8 cellular contexts compared by ENCODE assay signal in genomic region chr19:532578-533484, GRCh38. TPM values are rescaled to one million over a fixed set of nuclear protein-coding genes. Genes with fewer than 3 reads are reported as not detected.
DNase-seq lines count a peak whose midpoint lies in the region; ATAC-seq, FAIRE-seq and TF ChIP-seq lines count a peak whose summit lies in the region.

No MANE protein-coding gene starts in this region.

- peak overlapping the region; percentile 83 to 99 for H3K9ac ChIP-seq in K562 (ENCODE audit: insufficient read depth in 1 of 2, low read depth in 2 of 2, low read length in 2 of 2)

- no peak for FAIRE-seq in D721Med (lab: Jason Lieb, UNC)
- FAIRE-seq in K562 (lab: Jason Lieb, UNC), result peak; percentile 93

- DNase-seq in D721Med (ENCODE audit: insufficient read length, low spot score) (no peak), HK-2 (ENCODE audit: unreplicated experiment) (peak; percentile 47), RPMI7951 (ENCODE audit: low read depth) (peak; percentile 64), K562 (ENCODE audit: extremely low read depth in 1 of 4, low spot score in 3 of 4) (peak in 3 of 4 experiments; percentile 50 to 90 (median 72)), hepatic stellate cell (ENCODE audit: low spot score) (peak; percentile 83), posterior vena cava (ENCODE audit: low spot score) (peak; percentile 92)

- H3K27me3 ChIP-seq in K562 (ENCODE audit: control insufficient read depth in 2 of 2, insufficient read depth in 2 of 2, low read length in 2 of 2), result no peaks in the 10 kb centered on the region

- H3K27ac ChIP-seq in K562 (ENCODE audit: extremely low read depth, low read depth, low read length), result peak overlapping the region; percentile 87

- POLR2A ChIA-PET in K562 (lab: Yijun Ruan, JAX), result interaction anchor here (0.6 to 2.8 kb wide), 16 partner anchors 8 to 373 kb away, joined by 3 to 12 read pairs (median 6); partner anchors contain the start of gene BSG

- CTCF ChIA-PET in K562 (lab: Yijun Ruan, JAX; ENCODE audit: low intra/inter-chr PET ratio), result no interaction called here

- TF ChIP-seq CTCF in D721Med (IDR thresholded peaks at IDR 0.05; ENCODE audit: insufficient read depth, missing control alignments), result peak; percentile 47
- TF ChIP-seq CTCF in K562 (IDR thresholded peaks at IDR 0.05 in 2 of 3, conservative IDR thresholded peaks at IDR 0.05 in 1 of 3; ENCODE audit: insufficient read depth in 2 of 3, low read depth in 1 of 3, low read length in 3 of 3), result peak; percentile 61 to 74 (median 67)

- peaks cover 49% of the 10 kb centered on the region for H3K79me2 ChIP-seq in K562 (ENCODE audit: control insufficient read depth, insufficient read depth, low read length)

- peaks cover 6% of the 10 kb centered on the region for H3K9me1 ChIP-seq in K562 (ENCODE audit: control insufficient read depth, insufficient read depth, low read length)

- no peak for TF ChIP-seq EP300 in K562 (IDR thresholded peaks at IDR 0.05; ENCODE audit: low read length)

- WGBS in K562 (ENCODE audit: insufficient coverage, low coverage, missing lambda C conversion rate), result 1% methylated on average over 50 of the region's 54 CpGs

- H3K4me2 ChIP-seq in K562 (ENCODE audit: insufficient read depth, low read length), result peak overlapping the region; percentile 86

- H3K4me1 ChIP-seq in K562 (replicated peaks in 1 of 2; ENCODE audit: control insufficient read depth in 2 of 2, insufficient read depth in 2 of 2, low read length in 2 of 2), result peaks cover 9 to 85% of the 10 kb centered on the region in 2 experiments; a peak in 4 of 5 replicates

- peaks cover 42% of the 10 kb centered on the region; the same call in 1 of the 3 replicates for H3K36me3 ChIP-seq in K562 (ENCODE audit: control insufficient read depth, insufficient read depth, low read length)

- H3K4me3 ChIP-seq in K562, result peak overlapping the region; percentile 97

- TF ChIP-seq RAD21 in K562 (CRISPR knock-in tag; conservative IDR thresholded peaks at IDR 0.05 in 1 of 2, IDR thresholded peaks at IDR 0.05 in 1 of 2), result peak; percentile 45 to 48

- in situ Hi-C loops in K562 (cut with MboI), result no loop called here

- TSS peak; percentile 56 for BruUV-seq in K562 (replicated peaks; lab: Mats Ljungman, UMichigan)

- TF ChIP-seq POLR2A in K562 (conservative IDR thresholded peaks at IDR 0.05), result no peak

- intact Hi-C loops in K562 (cut with micrococcal nuclease) (loop anchor here (10.0 kb wide), 1 partner anchor 52 kb away; the partner anchor contains the start of gene HCN2), posterior vena cava (cut with DNase I) (no loop called here)

- H2AFZ ChIP-seq in K562 (ENCODE audit: low read depth, low read length), result no peak overlapping the region; the same call in 1 of the 2 replicates

- H4K20me1 ChIP-seq in K562 (replicated peaks; ENCODE audit: control insufficient read depth, insufficient read depth, low read length), result peaks cover 16% of the 10 kb centered on the region

- H3K9me3 ChIP-seq in K562 (replicated peaks; ENCODE audit: control insufficient read depth, insufficient read depth, low read depth, low read length), result peaks cover 4% of the 10 kb centered on the region

- peak; percentile 66 for ATAC-seq in K562
- no peak for ATAC-seq in GM21360 (IDR thresholded peaks at IDR 0.05; ENCODE audit: unreplicated experiment)
- no peak for ATAC-seq in GM21515 (IDR thresholded peaks at IDR 0.05; ENCODE audit: unreplicated experiment)

RNA-seq across cellular contexts. Expression of gene CDC34, which starts 1.3 kb away (rescaled TPM):
- total RNA-seq in RPMI7951 (2014; rRNA removed; shearing (Covaris generic)), result 56.4 and 61.8 TPM in 2 replicates
- total RNA-seq in K562 (2011; cell fraction: chromatin; rRNA removed; ENCODE audit: low replicate concordance), result 34.1 and 85.3 TPM in 2 replicates
- 68.2 and 70.5 TPM in 2 replicates for total RNA-seq in K562 (2011; cell fraction: nucleolus; rRNA removed)
- 40.9 and 50.4 TPM in 2 replicates for total RNA-seq in K562 (2011; cell fraction: nucleoplasm; rRNA removed)
- total RNA-seq in K562 (2014; rRNA removed) (203 and 207 TPM in 2 replicates), K562 (2014; rRNA removed; fragmentation: Illumina TruSeq; extraction: Trizol) (33.0 and 36.2 TPM in 2 replicates), K562 (2015; rRNA removed; fragmentation: Illumina TruSeq; extraction: Trizol) (65.5 and 75.7 TPM in 2 replicates), K562 (2021) (125 and 130 TPM in 2 replicates), posterior vena cava (10 to 100 TPM; 41.1 to 45.8 TPM)
- polyA plus RNA-seq in K562 (2011; rRNA removed) (82.7 and 103 TPM in 2 replicates), K562 (2014; fragmentation: Illumina TruSeq; extraction: Trizol) (55.7 and 88.4 TPM in 2 replicates), K562 (2014; fragmentation: Nextera tagmentation; extraction: Ambion mirVana) (1 to 10 TPM in 1 of 2 experiments, under 1 TPM in 1; 0.80 to 1.0 TPM), K562 (2014; rRNA removed) (125 and 142 TPM in 2 replicates)
- polyA plus RNA-seq in K562 (2011; cell fraction: cytosol; rRNA removed), result 89.6 and 173 TPM in 2 replicates
- polyA plus RNA-seq in K562 (2011; cell fraction: nucleus; rRNA removed), result 83.8 and 124 TPM in 2 replicates
- 72.7 and 83.2 TPM in 2 replicates for polyA plus RNA-seq in K562 (2012)
- 16.2 and 28.5 TPM in 2 replicates for polyA minus RNA-seq in K562 (2011; rRNA and poly(A)+ RNA removed)
- polyA minus RNA-seq in K562 (2011; cell fraction: cytosol; rRNA and poly(A)+ RNA removed), result 36.4 and 44.9 TPM in 2 replicates
- polyA minus RNA-seq in K562 (2011; cell fraction: nucleus; rRNA and poly(A)+ RNA removed), result 18.4 and 20.5 TPM in 2 replicates

RNA-seq across cellular contexts. Expression of gene GZMM, which starts 11.0 kb away (rescaled TPM):
- 1.3 and 3.6 TPM in 2 replicates for total RNA-seq in RPMI7951 (2014; rRNA removed; shearing (Covaris generic))
- 0.49 and 1.6 TPM in 2 replicates for total RNA-seq in K562 (2011; cell fraction: chromatin; rRNA removed; ENCODE audit: low replicate concordance)
- total RNA-seq in K562 (2011; cell fraction: nucleolus; rRNA removed), result 4.0 and 4.5 TPM in 2 replicates
- total RNA-seq in K562 (2011; cell fraction: nucleoplasm; rRNA removed), result 1.4 and 1.9 TPM in 2 replicates
- 2.3 and 2.6 TPM in 2 replicates for total RNA-seq in K562 (2014; rRNA removed)
- total RNA-seq in K562 (2014; rRNA removed; fragmentation: Illumina TruSeq; extraction: Trizol), result not detected in 2 replicates
- 0.62 and 1.1 TPM in 2 replicates for total RNA-seq in K562 (2015; rRNA removed; fragmentation: Illumina TruSeq; extraction: Trizol)
- total RNA-seq in K562 (2021), result 0.72 and 1.8 TPM in 2 replicates
- 0.70 and 0.97 TPM in 2 replicates for polyA plus RNA-seq in K562 (2011; rRNA removed)
- polyA plus RNA-seq in K562 (2011; cell fraction: cytosol; rRNA removed), result 1.9 and 5.9 TPM in 2 replicates
- polyA plus RNA-seq in K562 (2011; cell fraction: nucleus; rRNA removed), result 0.87 and 1.8 TPM in 2 replicates
- polyA plus RNA-seq in K562 (2012), result 1.7 and 3.5 TPM in 2 replicates
- 0.61 TPM in 1 of 2 replicates, not detected in the other for polyA plus RNA-seq in K562 (2014; fragmentation: Illumina TruSeq; extraction: Trizol)
- polyA plus RNA-seq in K562 (2014; fragmentation: Nextera tagmentation; extraction: Ambion mirVana), result under 1 TPM; 0.08 to 0.27 TPM
- polyA plus RNA-seq in K562 (2014; rRNA removed), result 1.8 and 2.2 TPM in 2 replicates
- not detected in 2 replicates for polyA minus RNA-seq in K562 (2011; rRNA and poly(A)+ RNA removed)
- 2.5 TPM in 1 of 2 replicates, not detected in the other for polyA minus RNA-seq in K562 (2011; cell fraction: cytosol; rRNA and poly(A)+ RNA removed)
- not detected in 2 replicates for polyA minus RNA-seq in K562 (2011; cell fraction: nucleus; rRNA and poly(A)+ RNA removed)
- total RNA-seq in posterior vena cava, result under 1 TPM; 0.74 to 0.76 TPM

RNA-seq across cellular contexts. Expression of gene TPGS1, which starts 25.5 kb away (rescaled TPM):
- 26.2 and 48.8 TPM in 2 replicates for total RNA-seq in RPMI7951 (2014; rRNA removed; shearing (Covaris generic))
- total RNA-seq in K562 (2011; cell fraction: chromatin; rRNA removed; ENCODE audit: low replicate concordance), result 7.0 and 14.9 TPM in 2 replicates
- 10.1 and 11.5 TPM in 2 replicates for total RNA-seq in K562 (2011; cell fraction: nucleolus; rRNA removed)
- 5.3 and 6.3 TPM in 2 replicates for total RNA-seq in K562 (2011; cell fraction: nucleoplasm; rRNA removed)
- total RNA-seq in K562 (2014; rRNA removed) (22.6 and 31.6 TPM in 2 replicates), K562 (2014; rRNA removed; fragmentation: Illumina TruSeq; extraction: Trizol) (0.32 and 0.47 TPM in 2 replicates), K562 (2015; rRNA removed; fragmentation: Illumina TruSeq; extraction: Trizol) (1.2 and 2.3 TPM in 2 replicates), K562 (2021) (13.0 and 15.5 TPM in 2 replicates), posterior vena cava (10 to 100 TPM; 21.0 to 21.2 TPM)
- polyA plus RNA-seq in K562 (2011; rRNA removed) (0.93 and 1.2 TPM in 2 replicates), K562 (2014; fragmentation: Illumina TruSeq; extraction: Trizol) (0.30 and 0.33 TPM in 2 replicates), K562 (2014; fragmentation: Nextera tagmentation; extraction: Ambion mirVana) (not detected), K562 (2014; rRNA removed) (12.2 and 15.0 TPM in 2 replicates)
- 1.9 and 24.8 TPM in 2 replicates for polyA plus RNA-seq in K562 (2011; cell fraction: cytosol; rRNA removed)
- 1.8 and 3.9 TPM in 2 replicates for polyA plus RNA-seq in K562 (2011; cell fraction: nucleus; rRNA removed)
- 5.5 and 10.3 TPM in 2 replicates for polyA plus RNA-seq in K562 (2012)
- polyA minus RNA-seq in K562 (2011; rRNA and poly(A)+ RNA removed), result 0.74 and 0.78 TPM in 2 replicates
- 1.6 and 5.0 TPM in 2 replicates for polyA minus RNA-seq in K562 (2011; cell fraction: cytosol; rRNA and poly(A)+ RNA removed)
- polyA minus RNA-seq in K562 (2011; cell fraction: nucleus; rRNA and poly(A)+ RNA removed), result 3.2 and 3.8 TPM in 2 replicates

RNA-seq across cellular contexts. Expression of gene MADCAM1, which starts 36.5 kb away (rescaled TPM):
- 0.12 TPM in 1 of 2 replicates, not detected in the other for total RNA-seq in RPMI7951 (2014; rRNA removed; shearing (Covaris generic))
- not detected in 2 replicates for total RNA-seq in K562 (2011; cell fraction: chromatin; rRNA removed; ENCODE audit: low replicate concordance)
- total RNA-seq in K562 (2011; cell fraction: nucleolus; rRNA removed), result 0.79 and 1.0 TPM in 2 replicates
- not detected in 2 replicates for total RNA-seq in K562 (2011; cell fraction: nucleoplasm; rRNA removed)
- 0.09 and 0.20 TPM in 2 replicates for total RNA-seq in K562 (2014; rRNA removed)
- total RNA-seq in K562 (2014; rRNA removed; fragmentation: Illumina TruSeq; extraction: Trizol), result not detected in 2 replicates
- total RNA-seq in K562 (2015; rRNA removed; fragmentation: Illumina TruSeq; extraction: Trizol), result not detected in 2 replicates
- total RNA-seq in K562 (2021), result 0.09 TPM in 1 of 2 replicates, not detected in the other
- 0.05 TPM in 1 of 2 replicates, not detected in the other for polyA plus RNA-seq in K562 (2011; rRNA removed)
- 0.12 TPM in 1 of 2 replicates, not detected in the other for polyA plus RNA-seq in K562 (2011; cell fraction: cytosol; rRNA removed)
- 0.18 and 0.40 TPM in 2 replicates for polyA plus RNA-seq in K562 (2011; cell fraction: nucleus; rRNA removed)
- 0.27 and 0.82 TPM in 2 replicates for polyA plus RNA-seq in K562 (2012)
- polyA plus RNA-seq in K562 (2014; fragmentation: Illumina TruSeq; extraction: Trizol), result not detected in 2 replicates
- polyA plus RNA-seq in K562 (2014; fragmentation: Nextera tagmentation; extraction: Ambion mirVana), result not detected
- 0.12 and 0.36 TPM in 2 replicates for polyA plus RNA-seq in K562 (2014; rRNA removed)
- polyA minus RNA-seq in K562 (2011; rRNA and poly(A)+ RNA removed), result not detected in 2 replicates
- polyA minus RNA-seq in K562 (2011; cell fraction: cytosol; rRNA and poly(A)+ RNA removed), result not detected in 2 replicates
- polyA minus RNA-seq in K562 (2011; cell fraction: nucleus; rRNA and poly(A)+ RNA removed), result 0.22 TPM in 1 of 2 replicates, not detected in the other
- under 1 TPM in 1 of 2 donors, not detected in 1; 0.42 TPM for total RNA-seq in posterior vena cava

RNA-seq across cellular contexts. Expression of gene BSG, which starts 39.6 kb away (rescaled TPM):
- total RNA-seq in RPMI7951 (2014; rRNA removed; shearing (Covaris generic)), result 911 and 1,158 TPM in 2 replicates
- total RNA-seq in K562 (2011; cell fraction: chromatin; rRNA removed; ENCODE audit: low replicate concordance), result 106 and 369 TPM in 2 replicates
- total RNA-seq in K562 (2011; cell fraction: nucleolus; rRNA removed), result 735 and 796 TPM in 2 replicates
- 350 and 437 TPM in 2 replicates for total RNA-seq in K562 (2011; cell fraction: nucleoplasm; rRNA removed)
- total RNA-seq in K562 (2014; rRNA removed) (398 and 484 TPM in 2 replicates), K562 (2014; rRNA removed; fragmentation: Illumina TruSeq; extraction: Trizol) (59.1 and 89.1 TPM in 2 replicates), K562 (2015; rRNA removed; fragmentation: Illumina TruSeq; extraction: Trizol) (211 and 220 TPM in 2 replicates), K562 (2021) (495 and 506 TPM in 2 replicates), posterior vena cava (100 to 1,000 TPM; 288 to 300 TPM)
- polyA plus RNA-seq in K562 (2011; rRNA removed) (129 and 411 TPM in 2 replicates), K562 (2014; fragmentation: Illumina TruSeq; extraction: Trizol) (187 and 351 TPM in 2 replicates), K562 (2014; fragmentation: Nextera tagmentation; extraction: Ambion mirVana) (10 to 100 TPM in 1 of 2 experiments, 1 to 10 TPM in 1; 4.6 to 17.9 TPM), K562 (2014; rRNA removed) (236 and 311 TPM in 2 replicates)
- 277 and 455 TPM in 2 replicates for polyA plus RNA-seq in K562 (2011; cell fraction: cytosol; rRNA removed)
- polyA plus RNA-seq in K562 (2011; cell fraction: nucleus; rRNA removed), result 198 and 199 TPM in 2 replicates
- polyA plus RNA-seq in K562 (2012), result 362 and 456 TPM in 2 replicates
- polyA minus RNA-seq in K562 (2011; rRNA and poly(A)+ RNA removed), result 61.0 and 70.9 TPM in 2 replicates
- polyA minus RNA-seq in K562 (2011; cell fraction: cytosol; rRNA and poly(A)+ RNA removed), result 197 and 315 TPM in 2 replicates
- polyA minus RNA-seq in K562 (2011; cell fraction: nucleus; rRNA and poly(A)+ RNA removed), result 48.1 and 72.2 TPM in 2 replicates
